ENCODE assay signal across 8 cellular contexts in genomic region chr4:38670061-38670894, GRCh38. TPM values are rescaled to one million over a fixed set of nuclear protein-coding genes. Genes with fewer than 3 reads are reported as not detected.
DNase-seq lines count a peak whose midpoint lies in the region; ATAC-seq and TF ChIP-seq lines count a peak whose summit lies in the region.
"Had no signal": no experiment of that assay in that cellular context is flagged by ENCODE, and none has a peak within 500 bp of the region (broad histone marks: within the 10 kb centered on the region; RNA-seq: fewer than 3 reads in every experiment).

No MANE protein-coding gene starts in this region.

- H3K9me3 ChIP-seq in spleen: no peaks in the 10 kb centered on the region

- peak overlapping the region; percentile 23 to 76 (median 54) for H3K4me3 Mint-ChIP-seq in IgD-negative memory B cell
- H3K4me3 Mint-ChIP-seq in activated naive CD8-positive, alpha-beta T cell treated with anti-CD3 and anti-CD28 coated beads, Interleukin-2, amount 10 ng/mL, durations not matched to agents 7 days and 5 days: peak overlapping the region; percentile 43

- peaks cover 79 to 87% (median 81%) of the 10 kb centered on the region in 3 donors for H3K4me1 Mint-ChIP-seq in IgD-negative memory B cell
- peaks cover 69% of the 10 kb centered on the region for H3K4me1 Mint-ChIP-seq in activated naive CD8-positive, alpha-beta T cell treated with anti-CD3 and anti-CD28 coated beads, Interleukin-2, amount 10 ng/mL, durations not matched to agents 7 days and 5 days

- TF ChIP-seq CTCF in spleen (IDR thresholded peaks at IDR 0.05 in 8 of 11, conservative IDR thresholded peaks at IDR 0.05 in 3 of 11): no peak

- H3K27ac Mint-ChIP-seq in IgD-negative memory B cell: peak overlapping the region; percentile 88 to 89 (median 88)
- peak overlapping the region; percentile 37 for H3K27ac Mint-ChIP-seq in activated naive CD8-positive, alpha-beta T cell treated with anti-CD3 and anti-CD28 coated beads, Interleukin-2, amount 10 ng/mL, durations not matched to agents 7 days and 5 days

- no peak for TF ChIP-seq POLR2A in spleen (IDR thresholded peaks at IDR 0.05)

- ATAC-seq in activated naive CD8-positive, alpha-beta T cell treated with anti-CD3 and anti-CD28 coated beads, Interleukin-2, amount 10 ng/mL, durations not matched to agents 7 days and 5 days (ENCODE audit: low read depth): no peak

- no peaks in the 10 kb centered on the region for H3K27me3 ChIP-seq in spleen (replicated peaks in 1 of 7)

- POLR2A ChIA-PET in activated naive CD8-positive, alpha-beta T cell treated with anti-CD3 and anti-CD28 coated beads, Interleukin-2, amount 10 ng/mL, durations not matched to agents 7 days and 5 days (lab: Charles Lee): no interaction called here

- 67 to 79% (median 75%) methylated on average over 7 of the region's 7 CpGs for WGBS in spleen, 5 donors

- H3K4me3 ChIP-seq in spleen: peak overlapping the region in 3 of 8 donors; percentile 14 to 52 (median 15)

- DNase-seq in activated naive CD8-positive, alpha-beta T cell treated with anti-CD3 and anti-CD28 coated beads, Interleukin-2, amount 10 ng/mL, durations not matched to agents 7 days and 5 days: no peak
- DNase-seq in left kidney (ENCODE audit: low read depth, low spot score) (peak; percentile 24), spleen (no peak), posterior vena cava (ENCODE audit: low spot score) (no peak), NCI-H187 treated with DMSO at 0.1 percent for 48 hours (lab: John Stamatoyannopoulos, UW) (no peak)
- DNase-seq in activated CD4-positive, CD25-positive, alpha-beta regulatory T cell treated with anti-CD3 and anti-CD28 coated beads, Interleukin-2, amount 50 U/mL, for 72 hours: no peak
- DNase-seq: Kasumi-1 had no signal

- no peaks in the 10 kb centered on the region for H3K27me3 Mint-ChIP-seq in IgD-negative memory B cell
- H3K27me3 Mint-ChIP-seq in activated naive CD8-positive, alpha-beta T cell treated with anti-CD3 and anti-CD28 coated beads, Interleukin-2, amount 10 ng/mL, durations not matched to agents 7 days and 5 days: no peaks in the 10 kb centered on the region

- no peaks in the 10 kb centered on the region for H3K36me3 Mint-ChIP-seq in IgD-negative memory B cell
- no peaks in the 10 kb centered on the region for H3K36me3 Mint-ChIP-seq in activated naive CD8-positive, alpha-beta T cell treated with anti-CD3 and anti-CD28 coated beads, Interleukin-2, amount 10 ng/mL, durations not matched to agents 7 days and 5 days

- no peaks in the 10 kb centered on the region for H3K36me3 ChIP-seq in spleen

- H3K9me3 Mint-ChIP-seq in IgD-negative memory B cell: no peaks in the 10 kb centered on the region
- no peaks in the 10 kb centered on the region for H3K9me3 Mint-ChIP-seq in activated naive CD8-positive, alpha-beta T cell treated with anti-CD3 and anti-CD28 coated beads, Interleukin-2, amount 10 ng/mL, durations not matched to agents 7 days and 5 days

- H3K27ac ChIP-seq in spleen: peak overlapping the region; percentile 62 to 100 (median 99)

- intact Hi-C loops in spleen (cut with DNase I; ENCODE audit: low total_unique reads) (loop anchor here (10.0 kb wide), 1 partner anchor 605 kb away; no protein-coding TSS in a partner anchor), posterior vena cava (cut with DNase I) (loop anchor here (5.0 to 10.0 kb wide), 4 partner anchors 348 to 605 kb away; no protein-coding TSS in a partner anchor)

- peaks cover 82 to 100% (median 98%) of the 10 kb centered on the region in 6 donors for H3K4me1 ChIP-seq in spleen

RNA-seq across cellular contexts. Expression of gene KLF3, which starts 6.3 kb away (rescaled TPM):
- polyA plus RNA-seq in IgD-negative memory B cell (25.1 TPM), spleen (10 to 100 TPM in 1 of 3 donors, 1 to 10 TPM in 2; 8.0 to 16.4 (median 9.5) TPM)
- 10 to 100 TPM; 37.8 to 44.1 TPM for total RNA-seq in activated naive CD8-positive, alpha-beta T cell treated with anti-CD3 and anti-CD28 coated beads, Interleukin-2, amount 10 ng/mL, durations not matched to agents 7 days and 5 days
- total RNA-seq in spleen (10 to 100 TPM; 60.6 to 87.5 (median 77.9) TPM), posterior vena cava (10 to 100 TPM; 50.7 to 53.9 TPM)
